ENCODE assay signal across 11 cellular contexts in the genomic region with DNA sequence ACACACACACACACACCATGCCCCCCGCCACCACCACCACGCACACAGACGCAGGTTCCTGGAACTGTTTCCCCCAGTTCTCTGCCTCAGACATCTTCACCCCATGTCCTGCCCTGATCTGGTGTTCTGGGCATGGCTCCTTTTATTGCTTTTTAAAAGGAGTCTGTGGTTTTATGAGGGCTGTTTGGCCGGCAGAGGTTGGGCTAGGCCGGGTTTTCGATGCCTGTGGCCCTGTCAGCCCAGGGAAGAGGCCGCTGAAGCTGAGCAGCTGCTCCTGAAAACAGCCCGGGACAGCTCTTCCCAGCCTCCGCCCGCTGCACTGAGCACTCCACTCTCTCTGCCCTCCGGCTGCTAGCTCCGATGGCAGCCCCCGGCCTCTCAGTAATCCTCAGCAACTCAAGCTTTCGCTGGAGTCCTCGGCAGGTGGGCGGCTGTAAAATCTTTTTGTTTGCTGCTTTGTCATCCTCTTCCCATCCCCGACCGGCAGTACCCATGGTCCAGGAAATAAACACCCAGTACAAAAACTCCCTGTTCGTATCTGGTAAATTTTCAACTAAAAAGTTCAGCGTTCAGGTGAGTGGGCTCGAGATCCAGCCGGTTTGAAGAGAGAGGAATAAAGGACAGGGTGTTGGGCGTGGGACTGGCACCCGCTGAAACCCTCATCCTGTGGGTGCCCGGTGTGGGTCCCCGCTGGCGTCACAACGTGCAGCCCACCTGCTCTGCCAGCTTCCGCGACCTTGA.
A peak's percentile ranks its signal among the peaks of the same experiment; 100 is the strongest.
DNase-seq lines count a peak whose midpoint lies in the region; ATAC-seq and TF ChIP-seq lines count a peak whose summit lies in the region.
"Had no signal": no experiment of that assay in that cellular context is flagged by ENCODE, and none has a peak within 500 bp of the region (broad histone marks: within the 10 kb centered on the region; RNA-seq: fewer than 3 reads in every experiment).

No MANE protein-coding gene starts in this region.

- DNase-seq in CD8-positive, alpha-beta T cell: peak in 3 of 7 experiments; percentile 44 to 63 (median 55)
- DNase-seq in Panc1 (ENCODE audit: low read depth, low spot score) (no peak), fibroblast of mammary gland (ENCODE audit: low read depth) (peak; percentile 56), neural crest cell (ENCODE audit: low read depth, low spot score) (peak; percentile 21), mesenteric fat pad (ENCODE audit: low spot score) (no peak), NCI-H2081 (lab: John Stamatoyannopoulos, UW) (no peak), NCI-H524 treated with DMSO at 0.1 percent for 48 hours (lab: John Stamatoyannopoulos, UW) (no peak), KG1 (lab: John Stamatoyannopoulos, UW) (no peak)
- DNase-seq: DND-41, gastrocnemius medialis had no signal

- H3K36me3 ChIP-seq in CD8-positive, alpha-beta T cell (ENCODE audit: insufficient read depth, low read length): no peaks in the 10 kb centered on the region
- H3K36me3 ChIP-seq in Panc1 (ENCODE audit: control insufficient read depth, insufficient read depth, low read length): no peaks in the 10 kb centered on the region
- H3K36me3 ChIP-seq: gastrocnemius medialis had no signal

- H3K27me3 Mint-ChIP-seq in CD8-positive, alpha-beta T cell (ENCODE audit: low read depth): peaks cover 4% of the 10 kb centered on the region
- H3K27me3 Mint-ChIP-seq in neural crest cell (ENCODE audit: low read depth): peaks cover 41% of the 10 kb centered on the region

- in situ Hi-C loops in Panc1 (cut with HindIII; ENCODE audit: low pct_unique_long_range_greater_than_20kb, low sequenced_read_pairs): no loop called here

- peak overlapping the region; percentile 71 for H3K4me3 Mint-ChIP-seq in CD8-positive, alpha-beta T cell
- H3K4me3 Mint-ChIP-seq in neural crest cell: no peak overlapping the region
- H3K4me3 Mint-ChIP-seq: T-helper 2 cell treated with Interferon-gamma antibody and Interleukin-4, amounts not matched to agents 5 μg/mL and 100 μg/mL, for 36 hours had no signal

- H3K36me3 Mint-ChIP-seq in CD8-positive, alpha-beta T cell: no peaks in the 10 kb centered on the region
- no peaks in the 10 kb centered on the region for H3K36me3 Mint-ChIP-seq in neural crest cell (ENCODE audit: low read depth)

- H3K9me3 ChIP-seq in CD8-positive, alpha-beta T cell (ENCODE audit: low read length): no peaks in the 10 kb centered on the region
- H3K9me3 ChIP-seq in Panc1 (ENCODE audit: control insufficient read depth, insufficient read depth, low read depth, low read length): no peaks in the 10 kb centered on the region
- H3K9me3 ChIP-seq: gastrocnemius medialis had no signal

- H3K27ac Mint-ChIP-seq in CD8-positive, alpha-beta T cell: peak overlapping the region; percentile 78
- no peak overlapping the region for H3K27ac Mint-ChIP-seq in neural crest cell (ENCODE audit: unreplicated experiment)
- H3K27ac Mint-ChIP-seq: T-helper 2 cell treated with Interferon-gamma antibody and Interleukin-4, amounts not matched to agents 5 μg/mL and 100 μg/mL, for 36 hours had no signal

- TF ChIP-seq CTCF in CD8-positive, alpha-beta T cell (IDR thresholded peaks at IDR 0.05): no peak
- no peak for TF ChIP-seq CTCF in Panc1 (IDR thresholded peaks at IDR 0.05)
- no peak for TF ChIP-seq CTCF in fibroblast of mammary gland (conservative IDR thresholded peaks at IDR 0.05; ENCODE audit: control insufficient read depth, insufficient read depth, low read depth, low read length)
- no peak for TF ChIP-seq CTCF in neural crest cell (conservative IDR thresholded peaks at IDR 0.05)

- ATAC-seq in CD8-positive, alpha-beta T cell: peak; percentile 66
- ATAC-seq in Panc1: 0 out of 2 replicates have a peak, but pooled peaks have one; percentile 45

- intact Hi-C loops in CD8-positive, alpha-beta T cell (cut with DNase I, micrococcal nuclease): loop anchor here in 1 of 2 experiments (10.0 kb wide), 1 partner anchor 48 kb away; no protein-coding TSS in a partner anchor
- intact Hi-C loops in Panc1 (cut with micrococcal nuclease; ENCODE audit: unreplicated experiment): no loop called here

- H3K4me1 ChIP-seq in CD8-positive, alpha-beta T cell (ENCODE audit: insufficient read depth, low read length): peaks cover 23% of the 10 kb centered on the region
- no peaks in the 10 kb centered on the region for H3K4me1 ChIP-seq in Panc1 (ENCODE audit: control insufficient read depth, insufficient read depth, low read length)

- POLR2A ChIA-PET in CD8-positive, alpha-beta T cell (lab: Charles Lee): interaction anchor here (1.0 to 1.5 kb wide), 2 partner anchors 29 to 102 kb away, joined by 4 to 5 read pairs; no protein-coding TSS in a partner anchor
- POLR2A ChIA-PET in Panc1 (lab: Charles Lee): interaction anchor here (0.5 kb wide), 1 partner anchor 40 kb away, joined by 7 read pairs; no protein-coding TSS in a partner anchor

- no TSS peak for BruUV-seq in Panc1 (replicated peaks; lab: Mats Ljungman, UMichigan)

- H3K4me1 Mint-ChIP-seq in CD8-positive, alpha-beta T cell (ENCODE audit: low read depth): peaks cover 17% of the 10 kb centered on the region
- H3K4me1 Mint-ChIP-seq in neural crest cell: peaks cover 42% of the 10 kb centered on the region

- H3K27me3 ChIP-seq in CD8-positive, alpha-beta T cell (ENCODE audit: insufficient read depth, low read length): no peaks in the 10 kb centered on the region
- H3K27me3 ChIP-seq in Panc1 (ENCODE audit: control insufficient read depth, insufficient read depth, low read length): no peaks in the 10 kb centered on the region

- H3K27ac ChIP-seq in CD8-positive, alpha-beta T cell (ENCODE audit: low read depth, low read length): peak overlapping the region; percentile 60
- no peak overlapping the region for H3K27ac ChIP-seq in Panc1 (ENCODE audit: low read length)

- no peaks in the 10 kb centered on the region for H3K9me3 Mint-ChIP-seq in CD8-positive, alpha-beta T cell
- no peaks in the 10 kb centered on the region for H3K9me3 Mint-ChIP-seq in neural crest cell
- H3K9me3 Mint-ChIP-seq: T-helper 2 cell treated with Interferon-gamma antibody and Interleukin-4, amounts not matched to agents 5 μg/mL and 100 μg/mL, for 36 hours had no signal

- peak overlapping the region; percentile 40 for H3K4me3 ChIP-seq in CD8-positive, alpha-beta T cell (ENCODE audit: low read depth, low read length)
- H3K4me3 ChIP-seq in Panc1 (ENCODE audit: low read depth in 2 of 2, low read length in 2 of 2): no peak overlapping the region
- no peak overlapping the region for H3K4me3 ChIP-seq in fibroblast of mammary gland (ENCODE audit: control insufficient read depth, low read depth, low read length)
- H3K4me3 ChIP-seq: gastrocnemius medialis had no signal

- CTCF ChIA-PET in CD8-positive, alpha-beta T cell (lab: Charles Lee): interaction anchor here (2.2 kb wide), 1 partner anchor 18 kb away, joined by 5 read pairs; no protein-coding TSS in a partner anchor
- CTCF ChIA-PET in Panc1 (lab: Charles Lee): no interaction called here

Comparison
In these comparisons a context has a peak if more than half of its experiments do, and no peak if none do; other contexts are left out.
1. DNase-seq: peak in fibroblast of mammary gland (single experiment) and neural crest cell (single experiment); none in Panc1 (single experiment), mesenteric fat pad (single experiment), NCI-H2081 (0 of 2), NCI-H524 treated with DMSO at 0.1 percent for 48 hours (single experiment) and KG1 (single experiment).